ENCODE assay signal across 13 cellular contexts in genomic region chr2:212815453-212815852, GRCh38.
DNase-seq lines count a peak whose midpoint lies in the region; ATAC-seq and TF ChIP-seq lines count a peak whose summit lies in the region.
"Had no signal": no experiment of that assay in that cellular context is flagged by ENCODE, and none has a peak within 500 bp of the region (broad histone marks: within the 10 kb centered on the region; RNA-seq: fewer than 3 reads in every experiment).

No MANE protein-coding gene starts in this region.

- H3K9me3 Mint-ChIP-seq in activated T-helper 17 cell treated with anti-CD3 and anti-CD28 coated beads, Interleukin-2, amount 50 U/mL, for 72 hours: no peaks in the 10 kb centered on the region
- H3K9me3 Mint-ChIP-seq: naive thymus-derived CD8-positive, alpha-beta T cell had no signal

- H3K9ac ChIP-seq in DND-41 (ENCODE audit: low read depth, low read length): no peak overlapping the region

- H3K27ac Mint-ChIP-seq in activated T-helper 17 cell treated with anti-CD3 and anti-CD28 coated beads, Interleukin-2, amount 50 U/mL, for 72 hours: no peak overlapping the region
- H3K27ac Mint-ChIP-seq: B cell; naive thymus-derived CD8-positive, alpha-beta T cell had no signal

- ATAC-seq in DND-41 (ENCODE audit: insufficient read depth, low read depth): peak; percentile 78
- peak; percentile 59 for ATAC-seq in GM19395 (IDR thresholded peaks at IDR 0.05; ENCODE audit: unreplicated experiment)
- ATAC-seq in HG03342 (IDR thresholded peaks at IDR 0.05; ENCODE audit: unreplicated experiment): peak; percentile 44
- ATAC-seq in activated T-helper 17 cell treated with anti-CD3 and anti-CD28 coated beads, Interleukin-2, amount 50 U/mL, for 72 hours (replicated peaks): peak; percentile 44
- no peak for ATAC-seq in GM21737 (IDR thresholded peaks at IDR 0.05; ENCODE audit: unreplicated experiment)
- ATAC-seq: naive thymus-derived CD8-positive, alpha-beta T cell had no signal

- H3K79me2 ChIP-seq in DND-41 (ENCODE audit: insufficient read depth, low read length): no peaks in the 10 kb centered on the region

- no peak overlapping the region for H2AFZ ChIP-seq in DND-41 (ENCODE audit: low read depth, low read length)

- H3K4me1 Mint-ChIP-seq in activated T-helper 17 cell treated with anti-CD3 and anti-CD28 coated beads, Interleukin-2, amount 50 U/mL, for 72 hours: peaks cover 5% of the 10 kb centered on the region

- no peaks in the 10 kb centered on the region for H3K27me3 ChIP-seq in DND-41 (ENCODE audit: insufficient read depth, low read length, poor library complexity)
- H3K27me3 ChIP-seq: spleen had no signal

- peak overlapping the region; percentile 55 for H3K4me2 ChIP-seq in DND-41 (ENCODE audit: insufficient read depth, low read length)

- peak; percentile 51 for DNase-seq in DND-41
- DNase-seq in coronary artery (ENCODE audit: low spot score): no peak
- DNase-seq in effector CD8-positive, alpha-beta T cell (lab: John Stamatoyannopoulos, UW): no peak
- DNase-seq in GDM1 (lab: John Stamatoyannopoulos, UW): no peak
- DNase-seq: caudate nucleus, NCI-H1436, spleen had no signal

- no peaks in the 10 kb centered on the region for H3K36me3 Mint-ChIP-seq in activated T-helper 17 cell treated with anti-CD3 and anti-CD28 coated beads, Interleukin-2, amount 50 U/mL, for 72 hours (ENCODE audit: low read depth)
- H3K36me3 Mint-ChIP-seq: naive thymus-derived CD8-positive, alpha-beta T cell had no signal

- TF ChIP-seq CTCF in DND-41 (IDR thresholded peaks at IDR 0.05; ENCODE audit: borderline replicate concordance, extremely low read depth, low read length, poor library complexity, severe bottlenecking): no peak
- TF ChIP-seq CTCF in coronary artery (IDR thresholded peaks at IDR 0.05): no peak

- peaks cover 4% of the 10 kb centered on the region for H3K27me3 Mint-ChIP-seq in activated T-helper 17 cell treated with anti-CD3 and anti-CD28 coated beads, Interleukin-2, amount 50 U/mL, for 72 hours
- H3K27me3 Mint-ChIP-seq: B cell; naive thymus-derived CD8-positive, alpha-beta T cell had no signal

- peak overlapping the region; percentile 13 for H3K27ac ChIP-seq in DND-41 (ENCODE audit: low read length)
- no peak overlapping the region for H3K27ac ChIP-seq in coronary artery
- H3K27ac ChIP-seq: spleen had no signal

- H3K9me3 ChIP-seq in DND-41 (ENCODE audit: insufficient read depth, low read length, severe bottlenecking): no peaks in the 10 kb centered on the region
- H3K9me3 ChIP-seq: spleen had no signal

- H3K4me3 ChIP-seq in DND-41 (ENCODE audit: low read depth in 1 of 2, low read length in 2 of 2) (peak overlapping the region in 1 of 2 experiments; percentile 17; a peak in 2 of 4 replicates), coronary artery (no peak overlapping the region)
- H3K4me3 ChIP-seq: spleen had no signal

- no peak overlapping the region for H3K4me3 Mint-ChIP-seq in activated T-helper 17 cell treated with anti-CD3 and anti-CD28 coated beads, Interleukin-2, amount 50 U/mL, for 72 hours
- H3K4me3 Mint-ChIP-seq: B cell had no signal

- H4K20me1 ChIP-seq in DND-41 (ENCODE audit: insufficient read depth, low read length): no peaks in the 10 kb centered on the region

- peaks cover 49% of the 10 kb centered on the region for H3K4me1 ChIP-seq in DND-41 (ENCODE audit: insufficient read depth, low read length)

- no peaks in the 10 kb centered on the region for H3K36me3 ChIP-seq in DND-41 (ENCODE audit: insufficient read depth, low read length)
- H3K36me3 ChIP-seq: spleen had no signal
